31 cellular contexts compared by ENCODE assay signal in genomic region chr3:134079111-134079531, GRCh38. TPM values are rescaled to one million over a fixed set of nuclear protein-coding genes. Genes with fewer than 3 reads are reported as not detected.
DNase-seq lines count a peak whose midpoint lies in the region; ATAC-seq, FAIRE-seq and TF ChIP-seq lines count a peak whose summit lies in the region.
"Had no signal": no experiment of that assay in that cellular context is flagged by ENCODE, and none has a peak within 500 bp of the region (broad histone marks: within the 10 kb centered on the region; RNA-seq: fewer than 3 reads in every experiment).

No MANE protein-coding gene starts in this region.

- FAIRE-seq in kidney (lab: Jason Lieb, UNC): no peak

- no peak overlapping the region for H3K9ac ChIP-seq in mammary epithelial cell (ENCODE audit: insufficient read depth, low read length)
- no peak overlapping the region for H3K9ac ChIP-seq in kidney (ENCODE audit: low read length in 2 of 2)
- H3K9ac ChIP-seq: BLaER1 treated with 17β-estradiol and CSF1 and Interleukin-3, amounts not matched to agents 10 nM and 100 nM had no signal

- ATAC-seq in heart right ventricle: no peak
- ATAC-seq in aorta (ENCODE audit: low FRiP score): peak; percentile 45
- no peak for ATAC-seq in activated naive CD4-positive, alpha-beta T cell treated with anti-CD3 and anti-CD28 coated beads, Interleukin-2, amount 50 U/mL, for 72 hours
- ATAC-seq in HG03457 (IDR thresholded peaks at IDR 0.05; ENCODE audit: unreplicated experiment): no peak
- no peak for ATAC-seq in HG02588 (IDR thresholded peaks at IDR 0.05; ENCODE audit: unreplicated experiment)
- ATAC-seq: body of pancreas; left colon; naive thymus-derived CD4-positive, alpha-beta T cell; Right ventricle myocardium inferior; stimulated activated effector memory CD8-positive, alpha-beta T cell treated with anti-CD3 and anti-CD28 coated beads, Interleukin-12 subunit alpha, Interleukin-12 subunit beta, amount 100 ng/mL, for 72 hours; WTC11 had no signal

- DNase-seq in cardiac septum (ENCODE audit: low spot score): peak; percentile 26
- DNase-seq in heart right ventricle: no peak
- DNase-seq in mammary epithelial cell: peak; percentile 31
- peak; percentile 79 for DNase-seq in kidney
- peak in 1 of 2 donors; percentile 21 for DNase-seq in aorta
- no peak for DNase-seq in activated naive CD4-positive, alpha-beta T cell treated with anti-CD3 and anti-CD28 coated beads, Interleukin-2, amount 50 U/mL, for 72 hours (ENCODE audit: low spot score in 2 of 2)
- DNase-seq: activated CD4-positive, alpha-beta T cell treated with anti-CD3 and anti-CD28 coated beads, Interleukin-2, amount 50 U/mL, for 1 hour; activated effector memory CD4-positive, alpha-beta T cell treated with anti-CD3 and anti-CD28 coated beads, Interleukin-2, amount 50 U/mL, for 16 hours; body of pancreas; Caco-2; colonic mucosa; left colon; MM.1S; naive thymus-derived CD4-positive, alpha-beta T cell; NCI-H1417; NCI-H2081; NCI-H345; retina; stimulated activated CD4-positive, alpha-beta T cell treated with anti-CD3 and anti-CD28 coated beads, Interleukin-2, amount 100 ng/mL, for 48 hours; uterus had no signal

- H3K27ac Mint-ChIP-seq in activated naive CD4-positive, alpha-beta T cell treated with anti-CD3 and anti-CD28 coated beads, Interleukin-2, amount 50 U/mL, for 72 hours: no peak overlapping the region
- H3K27ac Mint-ChIP-seq: mesothelial cell of epicardium; naive thymus-derived CD4-positive, alpha-beta T cell; stimulated activated effector memory CD8-positive, alpha-beta T cell treated with anti-CD3 and anti-CD28 coated beads, Interleukin-12 subunit alpha, Interleukin-12 subunit beta, amount 100 ng/mL, for 72 hours; WTC11 had no signal

- H3K27me3 ChIP-seq in heart right ventricle (no peaks in the 10 kb centered on the region), mammary epithelial cell (ENCODE audit: insufficient read depth, low read length) (no peaks in the 10 kb centered on the region), aorta (ENCODE audit: control insufficient read depth in 1 of 2, insufficient read depth in 2 of 2, low read length in 1 of 2) (no peaks in the 10 kb centered on the region)
- H3K27me3 ChIP-seq: BLaER1 treated with 17β-estradiol and CSF1 and Interleukin-3, amounts not matched to agents 10 nM and 100 nM; body of pancreas; colonic mucosa; spleen; uterus had no signal

- H3K9me3 ChIP-seq in heart right ventricle (peaks cover 0 to 25% (median 13%) of the 10 kb centered on the region in 11 donors), mammary epithelial cell (replicated peaks; ENCODE audit: insufficient read depth, low read length) (no peaks in the 10 kb centered on the region), kidney (ENCODE audit: control insufficient read depth in 1 of 2, low read length in 2 of 2) (peaks cover 0 to 6% of the 10 kb centered on the region in 2 donors), aorta (ENCODE audit: control insufficient read depth, low read length) (no peaks in the 10 kb centered on the region)
- H3K9me3 ChIP-seq: body of pancreas, colonic mucosa, HAP-1, uterus had no signal

- dilution Hi-C loops in mammary epithelial cell (cut with HindIII; ENCODE audit: low sequenced_read_pairs): no loop called here

- H3K9me3 Mint-ChIP-seq in activated naive CD4-positive, alpha-beta T cell treated with anti-CD3 and anti-CD28 coated beads, Interleukin-2, amount 50 U/mL, for 72 hours: no peaks in the 10 kb centered on the region
- H3K9me3 Mint-ChIP-seq: stimulated activated effector memory CD8-positive, alpha-beta T cell treated with anti-CD3 and anti-CD28 coated beads, Interleukin-12 subunit alpha, Interleukin-12 subunit beta, amount 100 ng/mL, for 72 hours had no signal

- H3K36me3 ChIP-seq in heart right ventricle (no peaks in the 10 kb centered on the region), mammary epithelial cell (ENCODE audit: insufficient read depth, low read length) (no peaks in the 10 kb centered on the region), kidney (ENCODE audit: control insufficient read depth in 1 of 2, insufficient read depth in 2 of 2, low read length in 2 of 2) (no peaks in the 10 kb centered on the region), aorta (ENCODE audit: control insufficient read depth in 1 of 2, insufficient read depth in 2 of 2, low read length in 1 of 2) (no peaks in the 10 kb centered on the region)
- H3K36me3 ChIP-seq: BLaER1 treated with 17β-estradiol and CSF1 and Interleukin-3, amounts not matched to agents 10 nM and 100 nM; colonic mucosa; HAP-1; spleen; uterus had no signal

- H3K4me3 ChIP-seq in heart right ventricle: no peak overlapping the region
- H3K4me3 ChIP-seq in mammary epithelial cell (replicated peaks in 1 of 3; ENCODE audit: insufficient read depth in 1 of 3, low read depth in 2 of 3, low read length in 3 of 3): no peak overlapping the region
- no peak overlapping the region for H3K4me3 ChIP-seq in kidney (ENCODE audit: low read length in 2 of 2)
- H3K4me3 ChIP-seq in aorta (ENCODE audit: low read length in 2 of 2): no peak overlapping the region
- H3K4me3 ChIP-seq: BLaER1 treated with 17β-estradiol and CSF1 and Interleukin-3, amounts not matched to agents 10 nM and 100 nM; body of pancreas; colonic mucosa; HAP-1; spleen; uterus had no signal

- H2AFZ ChIP-seq in mammary epithelial cell (ENCODE audit: low read depth, low read length): no peak overlapping the region

- WGBS in heart right ventricle, 2 donors: 74 to 75% methylated on average over 4 of the region's 4 CpGs
- WGBS in mammary epithelial cell (ENCODE audit: low coverage, missing lambda C conversion rate): 55% methylated on average over 4 of the region's 4 CpGs
- WGBS in aorta, 2 donors: 78 to 83% methylated on average over 4 of the region's 4 CpGs

- in situ Hi-C loops in mammary epithelial cell (cut with MboI; ENCODE audit: low sequenced_read_pairs in 2 of 2): no loop called here

- no peaks in the 10 kb centered on the region for H4K20me1 ChIP-seq in mammary epithelial cell (ENCODE audit: insufficient read depth, low read length)
- H4K20me1 ChIP-seq: BLaER1 treated with 17β-estradiol and CSF1 and Interleukin-3, amounts not matched to agents 10 nM and 100 nM had no signal

- intact Hi-C loops in cardiac septum (cut with DNase I): no loop called here
- intact Hi-C loops in heart right ventricle (cut with DNase I): no loop called here
- intact Hi-C loops in mammary epithelial cell (cut with micrococcal nuclease): no loop called here
- intact Hi-C loops in kidney (cut with DNase I): no loop called here
- intact Hi-C loops in aorta (cut with DNase I): no loop called here

- BruUV-seq in mammary epithelial cell (replicated peaks; lab: Mats Ljungman, UMichigan): no TSS peak

- no peak overlapping the region for H3K27ac ChIP-seq in heart right ventricle
- no peak overlapping the region for H3K27ac ChIP-seq in mammary epithelial cell (ENCODE audit: insufficient read depth, low read depth, low read length)
- H3K27ac ChIP-seq in kidney (ENCODE audit: low read depth in 2 of 2, low read length in 2 of 2): peak overlapping the region in 1 of 2 donors; percentile 63
- H3K27ac ChIP-seq in aorta (ENCODE audit: low read depth in 1 of 2, low read length in 2 of 2): no peak overlapping the region
- H3K27ac ChIP-seq: BLaER1 treated with 17β-estradiol and CSF1 and Interleukin-3, amounts not matched to agents 10 nM and 100 nM; body of pancreas; colonic mucosa; spleen; uterus had no signal

- TF ChIP-seq CTCF in heart right ventricle (IDR thresholded peaks at IDR 0.05) (no peak), mammary epithelial cell (conservative IDR thresholded peaks at IDR 0.05 in 1 of 2, IDR thresholded peaks at IDR 0.05 in 1 of 2; ENCODE audit: extremely low read depth in 1 of 2, insufficient read depth in 1 of 2, low read depth in 1 of 2, low read length in 2 of 2) (no peak), kidney (IDR thresholded peaks at IDR 0.05; ENCODE audit: borderline replicate concordance, extremely low read depth, insufficient read depth) (no peak)

- CTCF ChIA-PET in mammary epithelial cell (lab: Charles Lee; ENCODE audit: low non-redundant PET): no interaction called here

- H3K36me3 Mint-ChIP-seq in activated naive CD4-positive, alpha-beta T cell treated with anti-CD3 and anti-CD28 coated beads, Interleukin-2, amount 50 U/mL, for 72 hours: no peaks in the 10 kb centered on the region
- H3K36me3 Mint-ChIP-seq: mesothelial cell of epicardium; naive thymus-derived CD4-positive, alpha-beta T cell; stimulated activated effector memory CD8-positive, alpha-beta T cell treated with anti-CD3 and anti-CD28 coated beads, Interleukin-12 subunit alpha, Interleukin-12 subunit beta, amount 100 ng/mL, for 72 hours had no signal

- no peak overlapping the region for H3K4me2 ChIP-seq in mammary epithelial cell (ENCODE audit: insufficient read depth, low read depth, low read length)
- H3K4me2 ChIP-seq: BLaER1 treated with 17β-estradiol and CSF1 and Interleukin-3, amounts not matched to agents 10 nM and 100 nM had no signal

- H3K4me1 ChIP-seq in heart right ventricle (peaks cover 0 to 11% (median 0%) of the 10 kb centered on the region in 9 donors), mammary epithelial cell (ENCODE audit: insufficient read depth, low read length) (no peaks in the 10 kb centered on the region), kidney (ENCODE audit: control insufficient read depth in 1 of 2, insufficient read depth in 1 of 2, low read depth in 1 of 2, low read length in 2 of 2) (peaks cover 0 to 3% of the 10 kb centered on the region in 2 donors), aorta (ENCODE audit: control insufficient read depth in 1 of 2, insufficient read depth in 2 of 2, low read length in 2 of 2) (no peaks in the 10 kb centered on the region)
- H3K4me1 ChIP-seq: BLaER1 treated with 17β-estradiol and CSF1 and Interleukin-3, amounts not matched to agents 10 nM and 100 nM; body of pancreas; Caco-2; colonic mucosa; HAP-1; spleen; uterus had no signal

- no peaks in the 10 kb centered on the region for H3K79me2 ChIP-seq in mammary epithelial cell (ENCODE audit: insufficient read depth, low read length)

RNA-seq across cellular contexts. Expression of gene SLCO2A1, which starts 49.4 kb away (rescaled TPM):
- total RNA-seq in cardiac septum (59.2 TPM), heart right ventricle (10 to 100 TPM in 4 of 10 donors, 1 to 10 TPM in 6; 3.6 to 30.4 (median 8.4) TPM), mammary epithelial cell (1 to 10 TPM in 1 of 2 donors, under 1 TPM in 1; 0.38 to 2.2 TPM), kidney (169 TPM), aorta (100 to 1,000 TPM in 1 of 2 donors, 10 to 100 TPM in 1; 96.8 to 101 TPM)
- polyA plus RNA-seq in heart right ventricle (10 to 100 TPM; 13.4 to 14.2 TPM), mammary epithelial cell (0.83 TPM), kidney (ENCODE audit: insufficient read depth, low read depth, low replicate concordance) (27.2 TPM), aorta (1 to 10 TPM in 1 of 2 donors, under 1 TPM in 1; 0.25 to 2.8 TPM)
- polyA minus RNA-seq in mammary epithelial cell: 0.52 TPM
- total RNA-seq in activated naive CD4-positive, alpha-beta T cell treated with anti-CD3 and anti-CD28 coated beads, Interleukin-2, amount 50 U/mL, for 72 hours: not detected
- total RNA-seq: A673; naive thymus-derived CD4-positive, alpha-beta T cell; OCI-LY7 had no signal
- polyA plus RNA-seq: naive thymus-derived CD4-positive, alpha-beta T cell had no signal

Comparison
In these comparisons a context has a peak if more than half of its experiments do, and no peak if none do; other contexts are left out.
1. DNase-seq: peak in cardiac septum (single experiment), mammary epithelial cell (single experiment) and kidney (single experiment); none in heart right ventricle (0 of 2) and activated naive CD4-positive, alpha-beta T cell treated with anti-CD3 and anti-CD28 coated beads, Interleukin-2, amount 50 U/mL, for 72 hours (0 of 2).